ENCODE assay signal across 9 cellular contexts in genomic region chr2:172234716-172235661, GRCh38.
DNase-seq lines count a peak whose midpoint lies in the region; FAIRE-seq and TF ChIP-seq lines count a peak whose summit lies in the region.
"Had no signal": no experiment of that assay in that cellular context is flagged by ENCODE, and none has a peak within 500 bp of the region (broad histone marks: within the 10 kb centered on the region; RNA-seq: fewer than 3 reads in every experiment).

No MANE protein-coding gene starts in this region.

- intact Hi-C loops in CD14-positive monocyte (cut with micrococcal nuclease) (no loop called here), esophagus squamous epithelium (cut with DNase I) (no loop called here)

- H3K36me3 ChIP-seq in esophagus squamous epithelium (no peaks in the 10 kb centered on the region), neural progenitor cell (no peaks in the 10 kb centered on the region)
- H3K36me3 ChIP-seq: adrenal gland had no signal

- H3K4me1 ChIP-seq in esophagus squamous epithelium (peaks cover 20 to 54% (median 24%) of the 10 kb centered on the region in 3 donors), neural progenitor cell (peaks cover 23% of the 10 kb centered on the region)

- 4 to 15% methylated on average over 27 to 49 of the region's 64 CpGs for WGBS in esophagus squamous epithelium, 2 donors

- peak overlapping the region; percentile 4 to 60 (median 36) for H3K4me3 ChIP-seq in esophagus squamous epithelium
- peak overlapping the region; percentile 57 for H3K4me3 ChIP-seq in neural progenitor cell

- H3K9me3 ChIP-seq in esophagus squamous epithelium, result no peaks in the 10 kb centered on the region
- H3K9me3 ChIP-seq in neural progenitor cell (ENCODE audit: low read depth), result no peaks in the 10 kb centered on the region
- H3K9me3 ChIP-seq: adrenal gland had no signal

- peak overlapping the region; percentile 81 to 93 for H3K4me3 Mint-ChIP-seq in CD14-positive monocyte
- peak overlapping the region; percentile 62 for H3K4me3 Mint-ChIP-seq in activated CD4-positive, alpha-beta memory T cell treated with anti-CD3 and anti-CD28 coated beads, Interleukin-2, amount 10 ng/mL, durations not matched to agents 7 days and 5 days
- peak overlapping the region; percentile 88 for H3K4me3 Mint-ChIP-seq in neural progenitor cell

- H4K20me1 ChIP-seq in neural progenitor cell (ENCODE audit: low read depth), result no peaks in the 10 kb centered on the region

- H3K79me2 ChIP-seq in neural progenitor cell (ENCODE audit: low read depth), result no peaks in the 10 kb centered on the region

- H3K27ac ChIP-seq in esophagus squamous epithelium (peak overlapping the region in 3 of 4 donors; percentile 2 to 23 (median 22)), neural progenitor cell (no peak overlapping the region)
- H3K27ac ChIP-seq: adrenal gland had no signal

- POLR2A ChIA-PET in activated CD4-positive, alpha-beta memory T cell treated with anti-CD3 and anti-CD28 coated beads, Interleukin-2, amount 10 ng/mL, durations not matched to agents 7 days and 5 days (lab: Charles Lee), result no interaction called here

- FAIRE-seq in H54 (lab: Jason Lieb, UNC), result no peak

- peak overlapping the region; percentile 89 for H2AFZ ChIP-seq in neural progenitor cell (replicated peaks)

- H3K27me3 ChIP-seq in esophagus squamous epithelium, result peaks cover 0 to 61% (median 0%) of the 10 kb centered on the region in 4 donors
- peaks cover 48% of the 10 kb centered on the region for H3K27me3 ChIP-seq in neural progenitor cell

- H3K27me3 Mint-ChIP-seq in CD14-positive monocyte (ENCODE audit: low read depth in 3 of 3) (peaks cover 25 to 31% (median 31%) of the 10 kb centered on the region in 3 donors), neural progenitor cell (ENCODE audit: insufficient read depth, low read depth) (no peaks in the 10 kb centered on the region)
- H3K27me3 Mint-ChIP-seq in activated CD4-positive, alpha-beta memory T cell treated with anti-CD3 and anti-CD28 coated beads, Interleukin-2, amount 10 ng/mL, durations not matched to agents 7 days and 5 days, result peaks cover 64% of the 10 kb centered on the region

- peaks cover 0 to 7% (median 2%) of the 10 kb centered on the region in 7 donors for H3K9me3 Mint-ChIP-seq in CD14-positive monocyte
- no peaks in the 10 kb centered on the region for H3K9me3 Mint-ChIP-seq in activated CD4-positive, alpha-beta memory T cell treated with anti-CD3 and anti-CD28 coated beads, Interleukin-2, amount 10 ng/mL, durations not matched to agents 7 days and 5 days
- no peaks in the 10 kb centered on the region for H3K9me3 Mint-ChIP-seq in neural progenitor cell

- TF ChIP-seq CTCF in CD14-positive monocyte (IDR thresholded peaks at IDR 0.05) (no peak), esophagus squamous epithelium (IDR thresholded peaks at IDR 0.05) (no peak), neural progenitor cell (IDR thresholded peaks at IDR 0.05) (peak; percentile 33)

- DNase-seq in CD14-positive monocyte (ENCODE audit: low spot score), result no peak
- DNase-seq in NCI-H1092 (lab: John Stamatoyannopoulos, UW), result peak; percentile 49
- DNase-seq in activated CD4-positive, alpha-beta memory T cell treated with anti-CD3 and anti-CD28 coated beads, Interleukin-2, amount 10 ng/mL, durations not matched to agents 7 days and 5 days, result peak; percentile 32
- no peak for DNase-seq in esophagus squamous epithelium (lab: John Stamatoyannopoulos, UW)
- DNase-seq in neural progenitor cell (ENCODE audit: low spot score), result peak; percentile 75
- DNase-seq in H54 (ENCODE audit: insufficient read length, low spot score), result no peak
- DNase-seq in ureter (ENCODE audit: low spot score), result no peak
- no peak for DNase-seq in HCEC 1CT

- CTCF ChIA-PET in activated CD4-positive, alpha-beta memory T cell treated with anti-CD3 and anti-CD28 coated beads, Interleukin-2, amount 10 ng/mL, durations not matched to agents 7 days and 5 days (lab: Charles Lee), result interaction anchor here (0.8 kb wide), 1 partner anchor 227 kb away, joined by 3 read pairs; no protein-coding TSS in a partner anchor

- peaks cover 22% of the 10 kb centered on the region for H3K4me1 Mint-ChIP-seq in CD14-positive monocyte
- H3K4me1 Mint-ChIP-seq in activated CD4-positive, alpha-beta memory T cell treated with anti-CD3 and anti-CD28 coated beads, Interleukin-2, amount 10 ng/mL, durations not matched to agents 7 days and 5 days, result peaks cover 20% of the 10 kb centered on the region
- H3K4me1 Mint-ChIP-seq in neural progenitor cell, result peaks cover 47% of the 10 kb centered on the region

- H3K27ac Mint-ChIP-seq in CD14-positive monocyte, result peak overlapping the region in 1 of 7 donors; percentile 32
- H3K27ac Mint-ChIP-seq in activated CD4-positive, alpha-beta memory T cell treated with anti-CD3 and anti-CD28 coated beads, Interleukin-2, amount 10 ng/mL, durations not matched to agents 7 days and 5 days, result no peak overlapping the region
- peak overlapping the region; percentile 14 for H3K27ac Mint-ChIP-seq in neural progenitor cell

- H3F3A ChIP-seq in neural progenitor cell (ENCODE audit: low read depth), result peaks cover 23% of the 10 kb centered on the region

- H3K9ac ChIP-seq in neural progenitor cell, result no peak overlapping the region

- H3K36me3 Mint-ChIP-seq in CD14-positive monocyte, result peaks cover 8% of the 10 kb centered on the region in 2 donors
- peaks cover 5% of the 10 kb centered on the region for H3K36me3 Mint-ChIP-seq in activated CD4-positive, alpha-beta memory T cell treated with anti-CD3 and anti-CD28 coated beads, Interleukin-2, amount 10 ng/mL, durations not matched to agents 7 days and 5 days (ENCODE audit: low read depth)
- no peaks in the 10 kb centered on the region for H3K36me3 Mint-ChIP-seq in neural progenitor cell

- TF ChIP-seq POLR2A in esophagus squamous epithelium (IDR thresholded peaks at IDR 0.05) (no peak), H54 (IDR thresholded peaks at IDR 0.05; ENCODE audit: low read depth, low read length) (no peak)

- peak overlapping the region; percentile 96 for H3K4me2 ChIP-seq in neural progenitor cell

Comparison
In these comparisons a context has a peak if more than half of its experiments do, and no peak if none do; other contexts are left out.
1. DNase-seq: peak in NCI-H1092 (single experiment), activated CD4-positive, alpha-beta memory T cell treated with anti-CD3 and anti-CD28 coated beads, Interleukin-2, amount 10 ng/mL, durations not matched to agents 7 days and 5 days (single experiment) and neural progenitor cell (single experiment); none in CD14-positive monocyte (single experiment), esophagus squamous epithelium (single experiment), H54 (single experiment), ureter (single experiment) and HCEC 1CT (single experiment).
2. Peak in every context shown above with its lines, with median percentiles within 50 percentile points of each other: H3K4me3 Mint-ChIP-seq.